19 cellular contexts compared by ENCODE assay signal in genomic region chr2:45820048-45820447, GRCh38.
A peak's percentile ranks its signal among the peaks of the same experiment; 100 is the strongest.
DNase-seq lines count a peak whose midpoint lies in the region; ATAC-seq, FAIRE-seq and TF ChIP-seq lines count a peak whose summit lies in the region.
"Had no signal": no experiment of that assay in that cellular context is flagged by ENCODE, and none has a peak within 500 bp of the region (broad histone marks: within the 10 kb centered on the region; RNA-seq: fewer than 3 reads in every experiment).

No MANE protein-coding gene starts in this region.

- BruUV-seq in Caco-2 (replicated peaks; lab: Mats Ljungman, UMichigan), result no TSS peak

- H3K4me1 Mint-ChIP-seq in glutamatergic neuron (ENCODE audit: low read depth, unreplicated experiment) (peaks cover 48% of the 10 kb centered on the region), Caco-2 (ENCODE audit: low read depth, unreplicated experiment) (peaks cover 8% of the 10 kb centered on the region)
- peaks cover 34 to 85% of the 10 kb centered on the region in 2 donors for H3K4me1 Mint-ChIP-seq in stimulated activated naive B cell treated with anti-CD40 and anti-IgM and Interleukin-4, amounts not matched to agents 10 μg/mL and 1 μg/mL and 100 μg/mL, for 72 hours

- peak overlapping the region; percentile 41 for H3K27ac Mint-ChIP-seq in glutamatergic neuron (ENCODE audit: unreplicated experiment)
- peak overlapping the region; percentile 68 for H3K27ac Mint-ChIP-seq in stimulated activated naive B cell treated with anti-CD40 and anti-IgM and Interleukin-4, amounts not matched to agents 10 μg/mL and 1 μg/mL and 100 μg/mL, for 72 hours
- H3K27ac Mint-ChIP-seq in Caco-2 (ENCODE audit: unreplicated experiment), result no peak overlapping the region

- no peak overlapping the region for H3K9ac ChIP-seq in BLaER1
- H3K9ac ChIP-seq: KMS-11 had no signal

- H3K4me3 Mint-ChIP-seq in glutamatergic neuron (ENCODE audit: unreplicated experiment) (peak overlapping the region; percentile 17), Caco-2 (ENCODE audit: unreplicated experiment) (no peak overlapping the region)
- no peak overlapping the region for H3K4me3 Mint-ChIP-seq in stimulated activated naive B cell treated with anti-CD40 and anti-IgM and Interleukin-4, amounts not matched to agents 10 μg/mL and 1 μg/mL and 100 μg/mL, for 72 hours

- peaks cover 17% of the 10 kb centered on the region for H3K9me3 Mint-ChIP-seq in glutamatergic neuron (ENCODE audit: unreplicated experiment)
- no peaks in the 10 kb centered on the region for H3K9me3 Mint-ChIP-seq in stimulated activated naive B cell treated with anti-CD40 and anti-IgM and Interleukin-4, amounts not matched to agents 10 μg/mL and 1 μg/mL and 100 μg/mL, for 72 hours
- no peaks in the 10 kb centered on the region for H3K9me3 Mint-ChIP-seq in Caco-2 (ENCODE audit: unreplicated experiment)

- CTCF ChIA-PET in A549 (lab: Yijun Ruan, JAX), result interaction anchor here (0.7 to 0.8 kb wide), 2 partner anchors 12 to 41 kb away, joined by 3 read pairs; no protein-coding TSS in a partner anchor
- CTCF ChIA-PET in Caco-2 (lab: Charles Lee), result no interaction called here

- H3K27ac ChIP-seq in A549, result peak overlapping the region in 1 of 2 experiments; percentile 65; a peak in 1 of 6 replicates
- peak overlapping the region; percentile 48 for H3K27ac ChIP-seq in BLaER1
- H3K27ac ChIP-seq in caudate nucleus (ENCODE audit: low read depth, low read length), result no peak overlapping the region
- H3K27ac ChIP-seq: KMS-11 had no signal

- whole genome bisulfite sequencing in A549 (ENCODE audit: missing lambda C conversion rate), result 83% methylated on average over 7 of the region's 7 CpGs

- POLR2A ChIA-PET in A549 (lab: Yijun Ruan, JAX) (no interaction called here), Caco-2 (lab: Charles Lee) (no interaction called here)

- H3K4me3 ChIP-seq in A549 (no peak overlapping the region), BLaER1 (no peak overlapping the region), Caco-2 (ENCODE audit: low read depth, low read length) (no peak overlapping the region)

- peaks cover 57% of the 10 kb centered on the region for H3K4me1 ChIP-seq in A549
- H3K4me1 ChIP-seq in BLaER1, result peaks cover 100% of the 10 kb centered on the region
- no peaks in the 10 kb centered on the region for H3K4me1 ChIP-seq in Caco-2

- TF ChIP-seq RAD21 in A549 (conservative IDR thresholded peaks at IDR 0.05 in 1 of 2, IDR thresholded peaks at IDR 0.05 in 1 of 2), result no peak

- TF ChIP-seq POLR2A in A549 (IDR thresholded peaks at IDR 0.05; ENCODE audit: low read length), result no peak

- H3K9me3 ChIP-seq in A549 (no peaks in the 10 kb centered on the region), BLaER1 (no peaks in the 10 kb centered on the region), Caco-2 (no peaks in the 10 kb centered on the region)

- intact Hi-C loops in Caco-2 (cut with micrococcal nuclease; ENCODE audit: unreplicated experiment), result no loop called here

- no peaks in the 10 kb centered on the region for H3K27me3 ChIP-seq in BLaER1
- no peaks in the 10 kb centered on the region for H3K27me3 ChIP-seq in Caco-2 (replicated peaks; ENCODE audit: control insufficient read depth, insufficient read depth, low read length)

- TF ChIP-seq EP300 in A549 (IDR thresholded peaks at IDR 0.05), result no peak

- ATAC-seq in A549, result no peak
- peak in 1 of 2 donors; percentile 38 for ATAC-seq in stimulated activated naive B cell treated with anti-CD40 and anti-IgM and Interleukin-4, amounts not matched to agents 10 μg/mL and 1 μg/mL and 100 μg/mL, for 72 hours (replicated peaks)
- ATAC-seq: Right ventricle myocardium inferior had no signal

- H3K4me2 ChIP-seq in A549 (peak overlapping the region; percentile 4; the same call in 1 of the 3 replicates), BLaER1 (peak overlapping the region; percentile 92)
- H3K4me2 ChIP-seq: KMS-11 had no signal

- peaks cover 27% of the 10 kb centered on the region for H3K36me3 ChIP-seq in BLaER1
- H3K36me3 ChIP-seq in Caco-2 (ENCODE audit: control insufficient read depth, insufficient read depth, low read length), result no peaks in the 10 kb centered on the region

- TF ChIP-seq CTCF in A549 (IDR thresholded peaks at IDR 0.05) (no peak), glutamatergic neuron (IDR thresholded peaks at IDR 0.05; ENCODE audit: partially characterized antibody, unreplicated experiment) (no peak), Caco-2 (IDR thresholded peaks at IDR 0.05; ENCODE audit: insufficient read depth in 1 of 2, low read depth in 1 of 2, low read length in 1 of 2, severe bottlenecking in 1 of 2, unreplicated experiment in 1 of 2) (no peak)

- FAIRE-seq in A549 (lab: Jason Lieb, UNC), result no peak
- FAIRE-seq: RCC 7860 had no signal

- no peaks in the 10 kb centered on the region for H3K36me3 Mint-ChIP-seq in glutamatergic neuron (ENCODE audit: unreplicated experiment)
- peaks cover 1 to 4% of the 10 kb centered on the region in 2 donors for H3K36me3 Mint-ChIP-seq in stimulated activated naive B cell treated with anti-CD40 and anti-IgM and Interleukin-4, amounts not matched to agents 10 μg/mL and 1 μg/mL and 100 μg/mL, for 72 hours
- H3K36me3 Mint-ChIP-seq in Caco-2 (ENCODE audit: insufficient read depth, unreplicated experiment), result no peaks in the 10 kb centered on the region

- peaks cover 5% of the 10 kb centered on the region for H3K27me3 Mint-ChIP-seq in glutamatergic neuron (ENCODE audit: unreplicated experiment)
- H3K27me3 Mint-ChIP-seq in stimulated activated naive B cell treated with anti-CD40 and anti-IgM and Interleukin-4, amounts not matched to agents 10 μg/mL and 1 μg/mL and 100 μg/mL, for 72 hours, result no peaks in the 10 kb centered on the region
- no peaks in the 10 kb centered on the region for H3K27me3 Mint-ChIP-seq in Caco-2 (ENCODE audit: insufficient read depth, unreplicated experiment)

- DNase-seq in A549 (ENCODE audit: low read depth in 1 of 2, low spot score in 1 of 2) (no peak), glutamatergic neuron (no peak), caudate nucleus (lab: John Stamatoyannopoulos, UW) (no peak), mesenteric fat pad (ENCODE audit: low spot score) (no peak), Caco-2 (no peak)
- DNase-seq in stimulated activated naive B cell treated with anti-CD40 and anti-IgM and Interleukin-4, amounts not matched to agents 10 μg/mL and 1 μg/mL and 100 μg/mL, for 72 hours, result no peak
- DNase-seq: AML-193; DMS 273 treated with DMSO at 0.1 percent for 48 hours; GDM1; H7; NCI-H1417 treated with DMSO at 0.1 percent for 48 hours; NCI-H2029; NCI-H510A; NCI-H748 treated with DMSO at 0.1 percent for 48 hours; NK-92 treated with Interleukin-12 subunit alpha and Interleukin-12 subunit beta, amount 100 ng/mL, for 24 hours had no signal

- peaks cover 100% of the 10 kb centered on the region for H4K20me1 ChIP-seq in BLaER1

TF ChIP-seq in A549, 52 proteins besides CTCF, POLR2A, EP300 and RAD21 (continues in another document):
- TF ChIP-seq ELK1 (IDR thresholded peaks at IDR 0.05; ENCODE audit: low read depth, low read length), result no peak
- TF ChIP-seq HEYL (CRISPR knock-in tag; IDR thresholded peaks at IDR 0.05), result no peak
- TF ChIP-seq CEBPB (IDR thresholded peaks at IDR 0.05), result no peak
- TF ChIP-seq CHD2 (IDR thresholded peaks at IDR 0.05; ENCODE audit: low read length, partially characterized antibody), result no peak
- TF ChIP-seq MAZ (IDR thresholded peaks at IDR 0.05; ENCODE audit: borderline replicate concordance, low read depth, low read length), result no peak
- no peak for TF ChIP-seq ZSCAN20 (CRISPR knock-in tag; IDR thresholded peaks at IDR 0.05)
- TF ChIP-seq FOXS1 (CRISPR knock-in tag; IDR thresholded peaks at IDR 0.05), result no peak
- no peak for TF ChIP-seq BCL3 (IDR thresholded peaks at IDR 0.05)
- TF ChIP-seq BHLHE40 (IDR thresholded peaks at IDR 0.05; ENCODE audit: low read depth, low read length), result no peak
- TF ChIP-seq RCOR1 (IDR thresholded peaks at IDR 0.05; ENCODE audit: low read depth, low read length), result no peak
- no peak for TF ChIP-seq KDM5A (IDR thresholded peaks at IDR 0.05)
- no peak for TF ChIP-seq CBX8 (IDR thresholded peaks at IDR 0.05)
- no peak for TF ChIP-seq PBX3 (IDR thresholded peaks at IDR 0.05)
